In the genomic region with DNA sequence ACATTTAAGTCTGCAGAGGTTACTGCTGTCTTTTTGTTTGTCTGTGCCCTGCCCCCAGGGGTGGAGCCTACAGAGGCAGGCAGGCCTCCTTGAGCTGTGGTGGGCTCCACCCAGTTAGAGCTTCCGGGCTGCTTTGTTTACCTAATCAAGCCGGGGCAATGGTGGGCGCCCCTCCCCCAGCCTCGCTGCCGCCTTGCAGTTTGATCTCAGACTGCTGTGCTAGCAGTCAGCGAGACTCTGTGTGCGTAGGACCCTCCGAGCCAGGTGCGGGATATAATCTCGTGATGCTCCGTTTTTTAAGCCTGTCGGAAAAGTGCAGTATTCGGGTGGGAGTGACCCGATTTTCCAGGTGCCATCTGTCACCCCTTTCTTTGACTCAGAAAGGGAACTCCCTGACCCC, we compare ENCODE assay signal across 15 cellular contexts. TPM values are rescaled to one million over a fixed set of nuclear protein-coding genes. Genes with fewer than 3 reads are reported as not detected.
"Had no signal": no experiment of that assay in that cellular context is flagged by ENCODE, and none has a peak within 500 bp of the region (broad histone marks: within the 10 kb centered on the region; RNA-seq: fewer than 3 reads in every experiment).

No MANE protein-coding gene starts in this region.

RNA-seq across cellular contexts. Expression of a gene that starts 36.2 kb away (rescaled TPM):
- total RNA-seq: activated CD4-positive, alpha-beta T cell treated with anti-CD3 and anti-CD28 coated beads for 36 hours; activated naive CD4-positive, alpha-beta T cell treated with anti-CD3 and anti-CD28 coated beads, Interleukin-2, amount 50 U/mL, for 72 hours; bronchial epithelial cell; cerebellum; dermis blood vessel endothelial cell; epithelial cell of proximal tubule; fibroblast of lung; liver; naive thymus-derived CD8-positive, alpha-beta T cell; occipital lobe; prostate gland; right cardiac atrium; skeletal muscle tissue; T-helper 2 cell treated with Interferon-gamma antibody and Interleukin-4, amounts not matched to agents 100 ng/mL and 5 ng/mL, for 36 hours; vagina had no signal
- polyA plus RNA-seq: fibroblast of lung; liver; naive thymus-derived CD8-positive, alpha-beta T cell had no signal
